Comparison of ENCODE assay signal across 8 cellular contexts in the genomic region with DNA sequence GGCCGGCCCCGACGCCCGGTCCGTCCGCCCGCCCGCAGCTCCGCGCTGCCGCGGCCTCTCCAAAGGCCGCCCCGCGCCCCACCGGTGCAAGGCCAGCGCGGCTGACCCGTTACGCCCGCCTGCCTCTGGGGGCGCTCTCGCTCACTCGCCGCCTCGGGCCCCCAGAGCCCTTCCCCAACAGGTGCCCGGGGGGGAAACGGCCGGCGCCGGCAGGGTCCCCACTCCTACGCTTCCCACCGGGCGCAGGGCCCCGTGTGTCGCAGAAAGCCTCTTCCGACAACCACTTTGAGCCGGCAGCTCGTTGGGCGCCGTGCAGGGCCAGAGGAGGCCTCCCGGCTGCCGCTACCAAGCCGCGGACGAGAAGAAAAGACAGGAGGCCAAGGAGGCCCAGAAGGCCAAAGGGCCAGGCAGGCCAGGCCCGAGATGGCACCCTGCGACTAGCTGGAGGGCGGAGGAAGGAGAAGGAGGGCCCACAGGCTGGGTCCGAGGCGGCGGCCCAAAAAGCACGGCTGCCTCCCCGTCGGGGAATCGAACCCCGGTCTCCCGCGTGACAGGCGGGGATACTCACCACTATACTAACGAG.
DNase-seq lines count a peak whose midpoint lies in the region; ATAC-seq and TF ChIP-seq lines count a peak whose summit lies in the region.

No MANE protein-coding gene starts in this region.

- H3K36me3 ChIP-seq in prostate gland, result no peaks in the 10 kb centered on the region

- H3K9me3 Mint-ChIP-seq in activated T-cell treated with anti-CD3 and anti-CD28 coated beads, Interleukin-2, amount 50 U/mL, for 72 hours, result no peaks in the 10 kb centered on the region

- H3K4me3 Mint-ChIP-seq in activated T-cell treated with anti-CD3 and anti-CD28 coated beads, Interleukin-2, amount 50 U/mL, for 72 hours, result peak overlapping the region; percentile 95

- H3K27ac Mint-ChIP-seq in activated T-cell treated with anti-CD3 and anti-CD28 coated beads, Interleukin-2, amount 50 U/mL, for 72 hours, result peak overlapping the region; percentile 94

- no peaks in the 10 kb centered on the region for H3K4me1 ChIP-seq in prostate gland (replicated peaks)

- 2% methylated on average over 45 of the region's 61 CpGs for WGBS in prostate gland

- H3K4me3 ChIP-seq in prostate gland, result peak overlapping the region; percentile 26 to 32

- no peaks in the 10 kb centered on the region for H3K9me3 ChIP-seq in prostate gland

- no peak for TF ChIP-seq POLR2A in prostate gland (IDR thresholded peaks at IDR 0.05)

- no peak overlapping the region for H3K27ac ChIP-seq in prostate gland

- DNase-seq in LHCN-M2 (ENCODE audit: low read depth) (peak; percentile 75), glomerular visceral epithelial cell (ENCODE audit: extremely low spot score) (peak; percentile 72), prostate gland (ENCODE audit: low spot score) (no peak), hypothalamus (lab: John Stamatoyannopoulos, UW) (no peak), nucleus accumbens (lab: John Stamatoyannopoulos, UW) (no peak)
- DNase-seq in activated T-cell treated with anti-CD3 and anti-CD28 coated beads, Interleukin-2, amount 50 U/mL, for 72 hours, result peak; percentile 83

- TF ChIP-seq CTCF in prostate gland (IDR thresholded peaks at IDR 0.05), result peak in 2 of 4 experiments; percentile 7 to 39

- H3K36me3 Mint-ChIP-seq in activated T-cell treated with anti-CD3 and anti-CD28 coated beads, Interleukin-2, amount 50 U/mL, for 72 hours (ENCODE audit: insufficient read depth in 2 of 2), result peaks cover 1 to 3% of the 10 kb centered on the region in 2 donors

- intact Hi-C loops in prostate gland (cut with DNase I), result no loop called here

- peaks cover 35% of the 10 kb centered on the region for H3K27me3 Mint-ChIP-seq in activated T-cell treated with anti-CD3 and anti-CD28 coated beads, Interleukin-2, amount 50 U/mL, for 72 hours (ENCODE audit: low read depth)

- H3K27me3 ChIP-seq in prostate gland (replicated peaks; ENCODE audit: insufficient read depth), result peaks cover 12% of the 10 kb centered on the region

- H3K4me1 Mint-ChIP-seq in activated T-cell treated with anti-CD3 and anti-CD28 coated beads, Interleukin-2, amount 50 U/mL, for 72 hours (ENCODE audit: low read depth), result peaks cover 16% of the 10 kb centered on the region

- ATAC-seq in GM18502 (IDR thresholded peaks at IDR 0.05; ENCODE audit: poor library complexity, unreplicated experiment), result peak; percentile 42
- peak; percentile 61 to 63 for ATAC-seq in activated T-cell treated with anti-CD3 and anti-CD28 coated beads, Interleukin-2, amount 50 U/mL, for 72 hours (replicated peaks in 1 of 2)
- no peak for ATAC-seq in HG03095 (IDR thresholded peaks at IDR 0.05; ENCODE audit: unreplicated experiment)

Comparison
In these comparisons a context has a peak if more than half of its experiments do, and no peak if none do; other contexts are left out.
1. DNase-seq: peak in LHCN-M2 (single experiment), activated T-cell treated with anti-CD3 and anti-CD28 coated beads, Interleukin-2, amount 50 U/mL, for 72 hours (2 of 2) and glomerular visceral epithelial cell (single experiment); none in prostate gland (single experiment), hypothalamus (0 of 51) and nucleus accumbens (0 of 56).